Comparison of ENCODE assay signal across 8 cellular contexts in the genomic region with DNA sequence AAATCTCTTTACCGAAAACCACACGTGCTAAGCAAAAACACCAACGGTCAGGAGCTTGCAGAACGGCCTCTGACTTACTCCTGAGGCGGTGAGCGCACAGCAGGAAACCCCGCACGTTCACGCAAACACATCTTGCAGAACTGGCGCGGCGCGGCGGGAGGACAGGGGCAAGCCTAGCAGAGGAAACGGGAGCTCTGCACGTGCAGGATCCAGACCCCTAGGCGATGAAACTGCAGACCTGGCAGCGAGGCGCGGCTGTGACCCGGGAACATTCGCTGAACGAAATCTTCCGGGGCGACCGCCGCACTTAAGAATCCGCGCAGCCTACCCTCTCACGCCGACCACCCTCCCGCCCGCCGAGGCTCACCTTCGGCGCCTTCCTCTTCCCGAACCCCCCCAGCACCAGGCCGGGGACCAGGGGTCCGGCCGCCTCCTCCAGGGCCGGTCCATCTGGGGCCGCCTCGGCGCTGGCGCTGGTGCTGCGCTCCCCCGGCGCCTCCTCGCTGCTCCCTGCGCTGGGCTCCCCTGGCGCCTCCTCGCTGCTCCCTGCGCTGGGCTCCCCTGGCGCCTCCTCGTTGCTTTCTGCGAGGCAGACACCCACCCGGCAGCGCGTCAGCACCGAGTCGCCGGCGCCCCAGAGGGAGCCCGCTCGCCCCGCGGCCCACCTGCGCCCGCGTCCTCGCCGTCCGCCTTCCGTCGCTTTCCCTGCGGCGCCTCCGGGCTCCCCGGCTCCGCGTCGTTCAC. TPM values are rescaled to one million over a fixed set of nuclear protein-coding genes. Genes with fewer than 3 reads are reported as not detected.
DNase-seq lines count a peak whose midpoint lies in the region; ATAC-seq and TF ChIP-seq lines count a peak whose summit lies in the region.

No MANE protein-coding gene starts in this region.

- H3K9me3 ChIP-seq in gastroesophageal sphincter = no peaks in the 10 kb centered on the region

- 10% methylated on average over 9 of the region's 82 CpGs; no CpG with 5 or more reads in 1 of the 2 donors for WGBS in gastroesophageal sphincter (ENCODE audit: low coverage in 1 of 2), 2 donors

- H3K9me3 Mint-ChIP-seq in activated CD8-positive, alpha-beta T cell treated with anti-CD3 and anti-CD28 coated beads for 36 hours = no peaks in the 10 kb centered on the region

- H3K27me3 Mint-ChIP-seq in activated CD8-positive, alpha-beta T cell treated with anti-CD3 and anti-CD28 coated beads for 36 hours = no peaks in the 10 kb centered on the region

- H3K27ac ChIP-seq in gastroesophageal sphincter = peak overlapping the region; percentile 27 to 94 (median 90)

- CTCF ChIA-PET in activated CD8-positive, alpha-beta T cell treated with anti-CD3 and anti-CD28 coated beads for 36 hours (lab: Charles Lee) = interaction anchor here (1.2 kb wide), 1 partner anchor 75 kb away, joined by 3 read pairs; no protein-coding TSS in a partner anchor
- CTCF ChIA-PET in GM10248 (lab: Yijun Ruan, JAX) = interaction anchor here (1.4 kb wide), 1 partner anchor 10 kb away, joined by 3 read pairs; no protein-coding TSS in a partner anchor

- ATAC-seq in GM19025 (IDR thresholded peaks at IDR 0.05; ENCODE audit: low read depth, unreplicated experiment) (peak; percentile 34), HG03159 (IDR thresholded peaks at IDR 0.05; ENCODE audit: unreplicated experiment) (peak; percentile 30), gastroesophageal sphincter (no peak)
- peak; percentile 41 for ATAC-seq in activated CD8-positive, alpha-beta T cell treated with anti-CD3 and anti-CD28 coated beads for 36 hours

- peak overlapping the region; percentile 73 to 98 for H3K4me3 ChIP-seq in gastroesophageal sphincter
- H3K4me3 ChIP-seq in retinal pigment epithelial cell (ENCODE audit: low read length) = peak overlapping the region; percentile 58

- POLR2A ChIA-PET in activated CD8-positive, alpha-beta T cell treated with anti-CD3 and anti-CD28 coated beads for 36 hours (lab: Charles Lee) = interaction anchor here (1.0 kb wide), 1 partner anchor 10 kb away, joined by 3 read pairs; no protein-coding TSS in a partner anchor
- POLR2A ChIA-PET in GM10248 (lab: Yijun Ruan, JAX) = no interaction called here

- no peak for TF ChIP-seq POLR2A in gastroesophageal sphincter (IDR thresholded peaks at IDR 0.05)

- H3K4me1 ChIP-seq in gastroesophageal sphincter = peaks cover 0 to 38% (median 18%) of the 10 kb centered on the region in 3 donors

- DNase-seq in AG08396 (ENCODE audit: low spot score) = peak; percentile 49
- DNase-seq in activated CD8-positive, alpha-beta T cell treated with anti-CD3 and anti-CD28 coated beads for 36 hours = peak; percentile 43
- DNase-seq in retinal pigment epithelial cell (ENCODE audit: low read depth) = no peak
- no peak for DNase-seq in GM10248 (ENCODE audit: extremely low spot score)
- DNase-seq in central memory CD4-positive, alpha-beta T cell = no peak

- peak overlapping the region; percentile 90 for H3K4me3 Mint-ChIP-seq in activated CD8-positive, alpha-beta T cell treated with anti-CD3 and anti-CD28 coated beads for 36 hours

- TF ChIP-seq EP300 in gastroesophageal sphincter (IDR thresholded peaks at IDR 0.05) = no peak

- intact Hi-C loops in activated CD8-positive, alpha-beta T cell treated with anti-CD3 and anti-CD28 coated beads for 36 hours (cut with micrococcal nuclease) = no loop called here

- no peak for TF ChIP-seq CTCF in activated CD8-positive, alpha-beta T cell treated with anti-CD3 and anti-CD28 coated beads for 36 hours (IDR thresholded peaks at IDR 0.05)
- TF ChIP-seq CTCF in gastroesophageal sphincter (IDR thresholded peaks at IDR 0.05) (no peak), retinal pigment epithelial cell (conservative IDR thresholded peaks at IDR 0.05; ENCODE audit: low read depth, low read length) (no peak), GM10248 (IDR thresholded peaks at IDR 0.05; ENCODE audit: control extremely low read depth, extremely low read depth, low read depth, missing control alignments) (no peak)

- peaks cover 0 to 69% of the 10 kb centered on the region in 2 donors for H3K36me3 ChIP-seq in gastroesophageal sphincter

- peak overlapping the region; percentile 80 for H3K27ac Mint-ChIP-seq in activated CD8-positive, alpha-beta T cell treated with anti-CD3 and anti-CD28 coated beads for 36 hours

- no peaks in the 10 kb centered on the region for H3K27me3 ChIP-seq in gastroesophageal sphincter

- H3K4me1 Mint-ChIP-seq in activated CD8-positive, alpha-beta T cell treated with anti-CD3 and anti-CD28 coated beads for 36 hours (ENCODE audit: low read depth) = peaks cover 25% of the 10 kb centered on the region

- peaks cover 22% of the 10 kb centered on the region for H3K36me3 Mint-ChIP-seq in activated CD8-positive, alpha-beta T cell treated with anti-CD3 and anti-CD28 coated beads for 36 hours (ENCODE audit: low read depth)

RNA-seq across cellular contexts. Expression of a gene that starts 0.6 kb away (rescaled TPM):
- 10 to 100 TPM; 24.1 to 25.5 TPM for total RNA-seq in activated CD8-positive, alpha-beta T cell treated with anti-CD3 and anti-CD28 coated beads for 36 hours
- total RNA-seq in gastroesophageal sphincter = 10 to 100 TPM in 3 of 4 donors, 1 to 10 TPM in 1; 4.8 to 14.7 (median 11.7) TPM

RNA-seq across cellular contexts. Expression of a gene that starts 0.8 kb away (rescaled TPM):
- total RNA-seq in activated CD8-positive, alpha-beta T cell treated with anti-CD3 and anti-CD28 coated beads for 36 hours = 10 to 100 TPM; 35.6 to 41.2 TPM
- total RNA-seq in gastroesophageal sphincter = 10 to 100 TPM in 2 of 4 donors, 1 to 10 TPM in 2; 7.5 to 13.4 (median 9.5) TPM

Comparison
In these comparisons a context has a peak if more than half of its experiments do, and no peak if none do; other contexts are left out.
1. DNase-seq: peak in AG08396 (single experiment) and activated CD8-positive, alpha-beta T cell treated with anti-CD3 and anti-CD28 coated beads for 36 hours (single experiment); none in retinal pigment epithelial cell (single experiment), GM10248 (single experiment) and central memory CD4-positive, alpha-beta T cell (single experiment).